In genomic region chr1:12614402-12615165, GRCh38 we compare ENCODE assay signal across 1 cellular context.
A peak's percentile ranks its signal among the peaks of the same experiment; 100 is the strongest.
TF ChIP-seq lines count a peak whose summit lies in the region.

No MANE protein-coding gene starts in this region.

TF ChIP-seq in HepG2, 621 proteins besides CTCF, POLR2A, EP300 and RAD21 (continued from another document and continues in another):
- TF ChIP-seq ZNF781 (CRISPR knock-in tag; IDR thresholded peaks at IDR 0.05; ENCODE audit: borderline replicate concordance, not compliant biosample characterization) (no peak), SNAPC2 (CRISPR knock-in tag; IDR thresholded peaks at IDR 0.05) (peak; percentile 62; the same call in 1 of the 2 replicates), ZNF558 (CRISPR knock-in tag; IDR thresholded peaks at IDR 0.05; ENCODE audit: borderline replicate concordance) (peak; percentile 34; the same call in 1 of the 2 replicates), ZNF274 (CRISPR knock-in tag; IDR thresholded peaks at IDR 0.05) (no peak; the same call in 1 of the 2 replicates), KMT2A (CRISPR knock-in tag; IDR thresholded peaks at IDR 0.05) (no peak), U2AF2 (IDR thresholded peaks at IDR 0.05; ENCODE audit: low read depth, low read length) (no peak), SKI (IDR thresholded peaks at IDR 0.05; ENCODE audit: partially characterized antibody) (peak; percentile 15), NR2F1 (CRISPR knock-in tag; IDR thresholded peaks at IDR 0.05) (peak; percentile 24; a peak in 1 of 4 replicates), ZFP91 (CRISPR knock-in tag; IDR thresholded peaks at IDR 0.05; ENCODE audit: borderline replicate concordance) (peak; percentile 95), ATF4 (CRISPR knock-in tag; IDR thresholded peaks at IDR 0.05) (peak in 1 of 2 experiments; percentile 63; a peak in 1 of 4 replicates), RARA (CRISPR knock-in tag; IDR thresholded peaks at IDR 0.05) (peak; percentile 85), ZNF776 (CRISPR knock-in tag; IDR thresholded peaks at IDR 0.05) (0 out of 2 replicates have a peak, but pooled peaks have one; percentile 55), KDM6A (CRISPR knock-in tag; IDR thresholded peaks at IDR 0.05; ENCODE audit: low read depth) (no peak), ZNF768 (CRISPR knock-in tag; IDR thresholded peaks at IDR 0.05) (peak; percentile 84; the same call in 1 of the 2 replicates), SRF (IDR thresholded peaks at IDR 0.05; ENCODE audit: low read depth, low read length) (no peak), JDP2 (CRISPR knock-in tag; IDR thresholded peaks at IDR 0.05; ENCODE audit: borderline replicate concordance) (no peak), LBX2 (CRISPR knock-in tag; IDR thresholded peaks at IDR 0.05; ENCODE audit: borderline replicate concordance) (no peak), NCOR1 (IDR thresholded peaks at IDR 0.05; ENCODE audit: borderline replicate concordance, low read length) (peak; percentile 91), ZBTB20 (CRISPR knock-in tag; IDR thresholded peaks at IDR 0.05; ENCODE audit: borderline replicate concordance, low read depth) (no peak), ZFP36L1 (CRISPR knock-in tag; IDR thresholded peaks at IDR 0.05) (no peak; the same call in 1 of the 2 replicates), NFYB (CRISPR knock-in tag; IDR thresholded peaks at IDR 0.05) (no peak), ZNF18 (CRISPR knock-in tag; IDR thresholded peaks at IDR 0.05; ENCODE audit: insufficient replicate concordance) (peak; percentile 62), CENPBD1 (CRISPR knock-in tag; IDR thresholded peaks at IDR 0.05; ENCODE audit: borderline replicate concordance, low read depth) (peak; percentile 42; the same call in 1 of the 2 replicates), CHD4 (IDR thresholded peaks at IDR 0.05; ENCODE audit: borderline replicate concordance, low read length) (no peak), GABPA (IDR thresholded peaks at IDR 0.05; ENCODE audit: low read depth, low read length) (no peak), GABPA (CRISPR knock-in tag; IDR thresholded peaks at IDR 0.05; ENCODE audit: low read depth) (no peak), DNMT3B (CRISPR knock-in tag; conservative IDR thresholded peaks at IDR 0.05) (0 out of 2 replicates have a peak, but pooled peaks have one; percentile 46), ZNF7 (CRISPR knock-in tag; IDR thresholded peaks at IDR 0.05) (no peak), NKX3-1 (CRISPR knock-in tag; IDR thresholded peaks at IDR 0.05) (0 out of 2 replicates have a peak, but pooled peaks have one; percentile 22), ZNF577 (CRISPR knock-in tag; IDR thresholded peaks at IDR 0.05; ENCODE audit: borderline replicate concordance, low read depth) (no peak), THAP11 (CRISPR knock-in tag; IDR thresholded peaks at IDR 0.05) (peak; percentile 56; the same call in 1 of the 2 replicates), ZNF703 (CRISPR knock-in tag; IDR thresholded peaks at IDR 0.05; ENCODE audit: borderline replicate concordance) (0 out of 2 replicates have a peak, but pooled peaks have one; percentile 35), JUNB (CRISPR knock-in tag; IDR thresholded peaks at IDR 0.05; ENCODE audit: borderline replicate concordance) (peak; percentile 27; the same call in 1 of the 2 replicates), TEAD3 (CRISPR knock-in tag; optimal IDR thresholded peaks at IDR 0.05; ENCODE audit: borderline replicate concordance) (no peak), MYPOP (CRISPR knock-in tag; IDR thresholded peaks at IDR 0.05) (peak; percentile 57; the same call in 1 of the 2 replicates), ZC3H13 (CRISPR knock-in tag; IDR thresholded peaks at IDR 0.05) (peak; percentile 29; the same call in 1 of the 2 replicates), TSC22D2 (CRISPR knock-in tag; IDR thresholded peaks at IDR 0.05; ENCODE audit: borderline replicate concordance) (peak; percentile 46; the same call in 1 of the 2 replicates), USF2 (IDR thresholded peaks at IDR 0.05; ENCODE audit: low read depth, low read length) (no peak), USF2 (CRISPR knock-in tag; IDR thresholded peaks at IDR 0.05; ENCODE audit: borderline replicate concordance) (no peak), ARID4A (CRISPR knock-in tag; IDR thresholded peaks at IDR 0.05; ENCODE audit: borderline replicate concordance) (peak; percentile 59; the same call in 1 of the 2 replicates), PATZ1 (CRISPR knock-in tag; IDR thresholded peaks at IDR 0.05) (peak; percentile 82), SP5 (CRISPR knock-in tag; IDR thresholded peaks at IDR 0.05; ENCODE audit: borderline replicate concordance, low read depth) (peak; percentile 59; the same call in 1 of the 2 replicates), ZBTB25 (CRISPR knock-in tag; IDR thresholded peaks at IDR 0.05) (peak; percentile 22; the same call in 1 of the 2 replicates)
